Comparison of ENCODE assay signal across 1 cellular context in genomic region chr20:23636908-23637281, GRCh38.
TF ChIP-seq lines count a peak whose summit lies in the region.

No MANE protein-coding gene starts in this region.

TF ChIP-seq in H1, 55 proteins besides CTCF, POLR2A, EP300 and RAD21:
- TF ChIP-seq ATF3 (IDR thresholded peaks at IDR 0.05; ENCODE audit: insufficient read depth, low read depth, low read length) (no peak), EGR1 (IDR thresholded peaks at IDR 0.05; ENCODE audit: borderline replicate concordance, low read depth, low read length) (no peak), CHD1 (IDR thresholded peaks at IDR 0.05; ENCODE audit: low read depth, low read length) (no peak), KDM4A (IDR thresholded peaks at IDR 0.05; ENCODE audit: low read depth, low read length, severe bottlenecking) (no peak), POU5F1 (IDR thresholded peaks at IDR 0.05; ENCODE audit: low read depth, low read length) (no peak), TBP (IDR thresholded peaks at IDR 0.05; ENCODE audit: low read depth, low read length) (no peak), SP2 (IDR thresholded peaks at IDR 0.05; ENCODE audit: low read length) (no peak), RFX5 (IDR thresholded peaks at IDR 0.05; ENCODE audit: borderline replicate concordance, low read depth, low read length) (no peak), TAF7 (optimal IDR thresholded peaks at IDR 0.05; ENCODE audit: borderline replicate concordance, low read depth, low read length) (no peak), BACH1 (IDR thresholded peaks at IDR 0.05; ENCODE audit: low read length) (no peak), HDAC2 (IDR thresholded peaks at IDR 0.05; ENCODE audit: borderline replicate concordance in 1 of 2, low read depth in 2 of 2, low read length in 2 of 2) (no peak), CBX5 (IDR thresholded peaks at IDR 0.05; ENCODE audit: low read depth, low read length) (no peak), RNF2 (IDR thresholded peaks at IDR 0.05; ENCODE audit: borderline replicate concordance, low read depth, low read length, missing control alignments, poor library complexity, severe bottlenecking) (no peak), BRCA1 (IDR thresholded peaks at IDR 0.05; ENCODE audit: low read depth, low read length) (no peak), EZH2 (IDR thresholded peaks at IDR 0.05; ENCODE audit: low read depth, low read length, severe bottlenecking) (no peak), KDM5A (IDR thresholded peaks at IDR 0.05; ENCODE audit: low read length) (no peak), CHD7 (IDR thresholded peaks at IDR 0.05; ENCODE audit: insufficient replicate concordance, low read length) (no peak)
- TF ChIP-seq, protein P1, sequence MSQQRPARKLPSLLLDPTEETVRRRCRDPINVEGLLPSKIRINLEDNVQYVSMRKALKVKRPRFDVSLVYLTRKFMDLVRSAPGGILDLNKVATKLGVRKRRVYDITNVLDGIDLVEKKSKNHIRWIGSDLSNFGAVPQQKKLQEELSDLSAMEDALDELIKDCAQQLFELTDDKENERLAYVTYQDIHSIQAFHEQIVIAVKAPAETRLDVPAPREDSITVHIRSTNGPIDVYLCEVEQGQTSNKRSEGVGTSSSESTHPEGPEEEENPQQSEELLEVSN (IDR thresholded peaks at IDR 0.05) = no peak
- TF ChIP-seq, protein P2, sequence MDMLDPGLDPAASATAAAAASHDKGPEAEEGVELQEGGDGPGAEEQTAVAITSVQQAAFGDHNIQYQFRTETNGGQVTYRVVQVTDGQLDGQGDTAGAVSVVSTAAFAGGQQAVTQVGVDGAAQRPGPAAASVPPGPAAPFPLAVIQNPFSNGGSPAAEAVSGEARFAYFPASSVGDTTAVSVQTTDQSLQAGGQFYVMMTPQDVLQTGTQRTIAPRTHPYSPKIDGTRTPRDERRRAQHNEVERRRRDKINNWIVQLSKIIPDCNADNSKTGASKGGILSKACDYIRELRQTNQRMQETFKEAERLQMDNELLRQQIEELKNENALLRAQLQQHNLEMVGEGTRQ (IDR thresholded peaks at IDR 0.05; ENCODE audit: low read length) = no peak
